Comparison of ENCODE assay signal across 15 cellular contexts in the genomic region with DNA sequence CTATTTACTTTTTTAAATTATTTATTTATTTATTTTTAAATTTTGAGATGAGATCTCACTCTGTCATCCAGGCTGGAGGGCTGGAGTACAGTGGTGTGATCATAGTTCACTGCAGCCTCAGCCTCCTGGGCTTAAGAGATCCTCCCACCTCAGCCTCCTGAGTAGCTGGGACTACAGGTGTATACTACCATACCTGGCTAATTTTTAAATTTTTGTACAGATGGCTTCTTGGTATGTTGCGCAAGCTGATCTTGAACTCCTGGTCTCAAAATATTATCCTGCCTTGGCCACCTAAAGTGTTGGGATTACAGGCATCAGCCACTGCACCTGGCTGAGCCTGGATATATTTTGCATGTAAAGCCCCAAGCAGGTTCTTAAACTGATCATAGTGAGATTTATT.
"Had no signal": no experiment of that assay in that cellular context is flagged by ENCODE, and none has a peak within 500 bp of the region (broad histone marks: within the 10 kb centered on the region; RNA-seq: fewer than 3 reads in every experiment).

No MANE protein-coding gene starts in this region.

- H3K9me3 ChIP-seq: ovary, tibial nerve had no signal

- H3K9me3 Mint-ChIP-seq: activated T-cell treated with anti-CD3 and anti-CD28 coated beads, Interleukin-2, amount 50 U/mL, for 24 hours; brain; neural progenitor cell had no signal

- H3K4me3 Mint-ChIP-seq: activated naive CD8-positive, alpha-beta T cell; activated T-cell treated with anti-CD3 and anti-CD28 coated beads, Interleukin-2, amount 50 U/mL, for 24 hours; brain; neural progenitor cell had no signal

- H3K36me3 Mint-ChIP-seq: brain had no signal

- ATAC-seq: esophagus mucosa, left lobe of liver had no signal

- H3K4me2 ChIP-seq: neural progenitor cell had no signal

- H3K4me3 ChIP-seq: dorsolateral prefrontal cortex, neural progenitor cell, ovary, tibial nerve had no signal

- H3K27ac Mint-ChIP-seq: brain, neural progenitor cell had no signal

- H3K27me3 Mint-ChIP-seq: activated naive CD8-positive, alpha-beta T cell; activated T-cell treated with anti-CD3 and anti-CD28 coated beads, Interleukin-2, amount 50 U/mL, for 24 hours; brain had no signal

- H3K36me3 ChIP-seq: neural progenitor cell, ovary, tibial nerve had no signal

- H3K27ac ChIP-seq: neural progenitor cell, ovary had no signal

- DNase-seq: activated CD4-positive, alpha-beta T cell treated with anti-CD3 and anti-CD28 coated beads, Interleukin-2, amount 50 U/mL, for 1 hour; activated effector memory CD4-positive, alpha-beta T cell treated with Interleukin-2 at 50 U/mL for 16 hours; activated T-cell treated with anti-CD3 and anti-CD28 coated beads, Interleukin-2, amount 50 U/mL, for 24 hours; amygdala; dorsolateral prefrontal cortex; islet precursor cell; mesendoderm; ovary; T-helper 2 cell had no signal

- H3K27me3 ChIP-seq: dorsolateral prefrontal cortex, neural progenitor cell, ovary, tibial nerve had no signal

- H2AFZ ChIP-seq: neural progenitor cell had no signal
